Comparison of ENCODE assay signal across 1 cellular context in the genomic region with DNA sequence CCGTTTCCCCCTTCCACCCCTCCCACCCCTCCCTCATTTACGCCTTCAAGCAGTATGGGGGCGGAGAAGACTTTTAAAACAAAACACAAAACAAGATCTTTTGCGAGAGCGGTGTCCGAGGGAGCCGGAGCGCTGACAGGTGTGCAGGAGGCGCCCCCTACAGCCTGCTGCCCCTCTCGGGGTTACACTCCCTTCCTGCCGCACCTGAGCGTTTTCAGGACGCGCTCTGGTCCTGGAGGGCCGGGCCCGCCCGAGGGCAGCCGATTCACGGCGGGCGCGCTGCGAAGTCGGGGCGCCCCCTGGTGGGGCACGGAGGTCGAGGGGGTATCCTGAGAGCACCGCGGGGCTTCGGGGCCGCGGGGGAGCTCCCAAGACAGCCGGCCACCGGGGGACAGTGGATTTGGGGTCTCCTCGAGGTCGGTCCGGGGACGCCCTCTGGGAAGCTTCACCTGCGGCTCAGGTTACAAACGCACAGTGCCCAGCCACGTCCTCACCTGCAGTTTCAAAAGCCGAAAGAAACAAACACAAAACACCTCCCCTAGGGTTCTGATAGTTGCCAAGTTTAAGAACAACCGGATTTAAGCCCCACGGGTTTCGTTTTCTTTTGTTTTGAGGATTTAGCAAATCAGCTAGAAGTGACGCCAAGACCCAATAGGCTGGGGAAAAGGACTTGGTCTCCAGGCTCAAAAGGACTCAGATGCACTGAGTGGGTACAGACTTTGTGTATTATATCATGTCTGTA.
TF ChIP-seq lines count a peak whose summit lies in the region.

No MANE protein-coding gene starts in this region.

TF ChIP-seq in H1, 55 proteins besides CTCF, POLR2A, EP300 and RAD21:
- TF ChIP-seq SRF (IDR thresholded peaks at IDR 0.05; ENCODE audit: low read depth, low read length) (0 out of 2 replicates have a peak, but pooled peaks have one; percentile 15), SIN3A (conservative IDR thresholded peaks at IDR 0.05 in 1 of 2, IDR thresholded peaks at IDR 0.05 in 1 of 2; ENCODE audit: low read depth in 1 of 2, low read length in 2 of 2) (peak; percentile 85 to 86; a peak in 3 of 4 replicates), KDM1A (IDR thresholded peaks at IDR 0.05; ENCODE audit: borderline replicate concordance, low read length) (peak; percentile 49; the same call in 1 of the 2 replicates), CBX5 (IDR thresholded peaks at IDR 0.05; ENCODE audit: low read depth, low read length) (no peak), TBP (IDR thresholded peaks at IDR 0.05; ENCODE audit: low read depth, low read length) (peak; percentile 48; the same call in 1 of the 2 replicates), CTBP2 (IDR thresholded peaks at IDR 0.05; ENCODE audit: borderline replicate concordance, insufficient read depth, insufficient read length, low read length) (peak; percentile 89), JUND (IDR thresholded peaks at IDR 0.05; ENCODE audit: low read length) (0 out of 2 replicates have a peak, but pooled peaks have one; percentile 24), EGR1 (IDR thresholded peaks at IDR 0.05; ENCODE audit: borderline replicate concordance, low read depth, low read length) (peak; percentile 52; the same call in 1 of the 2 replicates), CREB1 (IDR thresholded peaks at IDR 0.05) (0 out of 2 replicates have a peak, but pooled peaks have one; percentile 16), SUZ12 (IDR thresholded peaks at IDR 0.05; ENCODE audit: low read length) (no peak), KDM5A (IDR thresholded peaks at IDR 0.05; ENCODE audit: low read length) (no peak), CBX8 (IDR thresholded peaks at IDR 0.05; ENCODE audit: borderline replicate concordance, low read depth, low read length) (no peak), BACH1 (IDR thresholded peaks at IDR 0.05; ENCODE audit: low read length) (peak; percentile 57; the same call in 1 of the 2 replicates), BRCA1 (IDR thresholded peaks at IDR 0.05; ENCODE audit: low read depth, low read length) (0 out of 2 replicates have a peak, but pooled peaks have one; percentile 19), YY1 (IDR thresholded peaks at IDR 0.05; ENCODE audit: low read depth, low read length) (peak; percentile 48; the same call in 1 of the 2 replicates), RBBP5 (IDR thresholded peaks at IDR 0.05; ENCODE audit: borderline replicate concordance, low read depth, low read length) (0 out of 2 replicates have a peak, but pooled peaks have one; percentile 59), TAF7 (optimal IDR thresholded peaks at IDR 0.05; ENCODE audit: borderline replicate concordance, low read depth, low read length) (peak; percentile 77), PHF8 (conservative IDR thresholded peaks at IDR 0.05; ENCODE audit: low read depth, low read length) (no peak), HDAC2 (IDR thresholded peaks at IDR 0.05; ENCODE audit: borderline replicate concordance in 1 of 2, low read depth in 2 of 2, low read length in 2 of 2) (peak in 1 of 2 experiments; percentile 74; a peak in 1 of 4 replicates), POLR2AphosphoS5 (IDR thresholded peaks at IDR 0.05; ENCODE audit: low read depth, low read length) (0 out of 2 replicates have a peak, but pooled peaks have one; percentile 23), TCF12 (IDR thresholded peaks at IDR 0.05; ENCODE audit: low read depth, low read length) (peak; percentile 93; the same call in 1 of the 2 replicates), CEBPB (IDR thresholded peaks at IDR 0.05; ENCODE audit: low read depth, low read length) (0 out of 2 replicates have a peak, but pooled peaks have one; percentile 1), KDM4A (IDR thresholded peaks at IDR 0.05; ENCODE audit: low read depth, low read length, severe bottlenecking) (peak; percentile 33), BCL11A (IDR thresholded peaks at IDR 0.05; ENCODE audit: low read depth in 2 of 2, low read length in 2 of 2) (no peak), CHD7 (IDR thresholded peaks at IDR 0.05; ENCODE audit: insufficient replicate concordance, low read length) (peak; percentile 63), ASH2L (IDR thresholded peaks at IDR 0.05; ENCODE audit: low read length) (peak; percentile 68)
- TF ChIP-seq, protein P1, sequence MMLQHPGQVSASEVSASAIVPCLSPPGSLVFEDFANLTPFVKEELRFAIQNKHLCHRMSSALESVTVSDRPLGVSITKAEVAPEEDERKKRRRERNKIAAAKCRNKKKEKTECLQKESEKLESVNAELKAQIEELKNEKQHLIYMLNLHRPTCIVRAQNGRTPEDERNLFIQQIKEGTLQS (IDR thresholded peaks at IDR 0.05; ENCODE audit: insufficient read depth, low read depth, low read length), result 0 out of 2 replicates have a peak, but pooled peaks have one; percentile 31
